9 cellular contexts compared by ENCODE assay signal in genomic region chr6:32008616-32009015, GRCh38. TPM values are rescaled to one million over a fixed set of nuclear protein-coding genes. Genes with fewer than 3 reads are reported as not detected.
DNase-seq lines count a peak whose midpoint lies in the region; ATAC-seq and TF ChIP-seq lines count a peak whose summit lies in the region.
"Not testable (repeated sequence)": the region's sequence is repeated elsewhere in the genome, so short reads cannot be mapped to it uniquely, and the experiment has no call there.
"Had no signal": no experiment of that assay in that cellular context is flagged by ENCODE, and none has a peak within 500 bp of the region (broad histone marks: within the 10 kb centered on the region; RNA-seq: fewer than 3 reads in every experiment).

No MANE protein-coding gene starts in this region.

- not testable (repeated sequence) for H3K9me3 ChIP-seq in WERI-Rb-1 (ENCODE audit: severe bottlenecking); right lobe of liver; suprapubic skin

- WGBS in right lobe of liver (ENCODE audit: insufficient coverage, low coverage, low lambda C conversion rate, missing lambda C conversion rate): 89% methylated on average over 3 of the region's 12 CpGs
- WGBS in suprapubic skin: 45% methylated on average over 5 of the region's 12 CpGs

- not testable (repeated sequence) for TF ChIP-seq POLR2A in right lobe of liver (IDR thresholded peaks at IDR 0.05); suprapubic skin (IDR thresholded peaks at IDR 0.05)

- peak overlapping the region; percentile 49; the same call in 1 of the 2 replicates for H3K27ac ChIP-seq in WERI-Rb-1
- H3K27ac ChIP-seq in right lobe of liver, suprapubic skin: not testable (repeated sequence)

- not testable (repeated sequence) for H3K9me3 Mint-ChIP-seq in activated naive CD4-positive, alpha-beta T cell treated with anti-CD3 and anti-CD28 coated beads, Interleukin-2, amount 50 U/mL, for 72 hours

- H3K36me3 ChIP-seq in WERI-Rb-1, right lobe of liver, suprapubic skin: not testable (repeated sequence)

- not testable (repeated sequence) for TF ChIP-seq EP300 in suprapubic skin (IDR thresholded peaks at IDR 0.05)

- H3K4me3 ChIP-seq in WERI-Rb-1 (ENCODE audit: low read depth, low read length); right lobe of liver; suprapubic skin: not testable (repeated sequence)

- DNase-seq in D341Med (ENCODE audit: low spot score): peak; percentile 29
- peak; percentile 77 to 85 for DNase-seq in NCI-H524 (lab: John Stamatoyannopoulos, UW)
- peak; percentile 98 for DNase-seq in WERI-Rb-1
- peak; percentile 1 to 35 for DNase-seq in activated naive CD4-positive, alpha-beta T cell treated with anti-CD3 and anti-CD28 coated beads, Interleukin-2, amount 50 U/mL, for 72 hours (ENCODE audit: low spot score in 2 of 2)
- DNase-seq in cardiac septum (ENCODE audit: low spot score): peak; percentile 57
- peak in 2 of 3 donors; percentile 4 to 15 for DNase-seq in right lobe of liver
- peak; percentile 9 to 17 for DNase-seq in suprapubic skin (ENCODE audit: low spot score in 2 of 2)

- not testable (repeated sequence) for H3K4me1 ChIP-seq in right lobe of liver, suprapubic skin

- H3K27ac Mint-ChIP-seq in activated naive CD4-positive, alpha-beta T cell treated with anti-CD3 and anti-CD28 coated beads, Interleukin-2, amount 50 U/mL, for 72 hours: not testable (repeated sequence)

- not testable (repeated sequence) for TF ChIP-seq CTCF in WERI-Rb-1 (IDR thresholded peaks at IDR 0.05; ENCODE audit: low read depth, low read length); right lobe of liver (IDR thresholded peaks at IDR 0.05); suprapubic skin (IDR thresholded peaks at IDR 0.05)

- intact Hi-C loops in cardiac septum (cut with DNase I); right lobe of liver (cut with DNase I): not testable (repeated sequence)

- not testable (repeated sequence) for H3K27me3 ChIP-seq in WERI-Rb-1 (ENCODE audit: insufficient read depth, low read depth, severe bottlenecking); right lobe of liver; suprapubic skin

- not testable (repeated sequence) for H3K36me3 Mint-ChIP-seq in activated naive CD4-positive, alpha-beta T cell treated with anti-CD3 and anti-CD28 coated beads, Interleukin-2, amount 50 U/mL, for 72 hours

- not testable (repeated sequence) for ATAC-seq in activated naive CD4-positive, alpha-beta T cell treated with anti-CD3 and anti-CD28 coated beads, Interleukin-2, amount 50 U/mL, for 72 hours; right lobe of liver

RNA-seq across cellular contexts. Expression of gene C4B, which starts 6.0 kb away (rescaled TPM):
- 1 to 10 TPM; 3.9 to 5.2 TPM for total RNA-seq in activated naive CD4-positive, alpha-beta T cell treated with anti-CD3 and anti-CD28 coated beads, Interleukin-2, amount 50 U/mL, for 72 hours
- total RNA-seq in cardiac septum: 92.4 TPM
- 1,000 to 10,000 TPM; 1,420 to 2,805 (median 2,265) TPM for total RNA-seq in right lobe of liver
- total RNA-seq in suprapubic skin: 1 to 10 TPM; 1.3 to 9.4 (median 5.1) TPM

RNA-seq across cellular contexts. Expression of gene C4A, which starts 26.8 kb away (rescaled TPM):
- 1 to 10 TPM; 4.1 to 8.1 TPM for total RNA-seq in activated naive CD4-positive, alpha-beta T cell treated with anti-CD3 and anti-CD28 coated beads, Interleukin-2, amount 50 U/mL, for 72 hours
- total RNA-seq in cardiac septum (131 TPM), right lobe of liver (1,000 to 10,000 TPM; 1,495 to 2,818 (median 2,205) TPM), suprapubic skin (10 to 100 TPM in 1 of 4 donors, 1 to 10 TPM in 3; 4.0 to 10.2 (median 5.3) TPM)

RNA-seq across cellular contexts. Expression of gene CYP21A2, which starts 29.6 kb away (rescaled TPM):
- total RNA-seq in activated naive CD4-positive, alpha-beta T cell treated with anti-CD3 and anti-CD28 coated beads, Interleukin-2, amount 50 U/mL, for 72 hours: under 1 TPM; 0.32 to 0.49 TPM
- total RNA-seq in cardiac septum (2.0 TPM), right lobe of liver (10 to 100 TPM in 3 of 6 experiments, 1 to 10 TPM in 3; 5.7 to 60.7 (median 14.0) TPM), suprapubic skin (1 to 10 TPM in 1 of 4 donors, under 1 TPM in 1, not detected in 2; 0.39 to 2.3 TPM)
- total RNA-seq: CD4-positive, CD25-positive, alpha-beta regulatory T cell; G401 had no signal

RNA-seq across cellular contexts. Expression of gene DXO, which starts 36.7 kb away (rescaled TPM):
- total RNA-seq in activated naive CD4-positive, alpha-beta T cell treated with anti-CD3 and anti-CD28 coated beads, Interleukin-2, amount 50 U/mL, for 72 hours: 10 to 100 TPM; 16.2 to 18.5 TPM
- total RNA-seq in cardiac septum (14.0 TPM), right lobe of liver (10 to 100 TPM in 5 of 6 experiments, 1 to 10 TPM in 1; 9.8 to 14.6 (median 12.1) TPM), suprapubic skin (10 to 100 TPM; 13.1 to 25.3 (median 16.4) TPM)

RNA-seq across cellular contexts. Expression of gene SKIC2, which starts 49.6 kb away (rescaled TPM):
- total RNA-seq in activated naive CD4-positive, alpha-beta T cell treated with anti-CD3 and anti-CD28 coated beads, Interleukin-2, amount 50 U/mL, for 72 hours: 100 to 1,000 TPM in 1 of 2 donors, 10 to 100 TPM in 1; 91.8 to 115 TPM
- 33.2 TPM for total RNA-seq in cardiac septum
- 10 to 100 TPM; 26.3 to 73.1 (median 47.1) TPM for total RNA-seq in right lobe of liver
- total RNA-seq in suprapubic skin: 10 to 100 TPM; 31.3 to 60.4 (median 49.3) TPM

Comparison
In these comparisons a context has a peak if more than half of its experiments do, and no peak if none do; other contexts are left out.
1. DNase-seq: peak in every context shown above with its lines; median percentile 98 in WERI-Rb-1; 81 in NCI-H524; 57 in cardiac septum; 29 in D341Med; 18 in activated naive CD4-positive, alpha-beta T cell treated with anti-CD3 and anti-CD28 coated beads, Interleukin-2, amount 50 U/mL, for 72 hours; 13 in suprapubic skin; 10 in right lobe of liver.
2. RNA of gene C4B, which starts 6.0 kb away (total RNA-seq): 1,420 to 2,805 TPM in right lobe of liver; 92.4 TPM in cardiac septum (single experiment), 1.3 to 9.4 TPM in suprapubic skin and 3.9 to 5.2 TPM in activated naive CD4-positive, alpha-beta T cell treated with anti-CD3 and anti-CD28 coated beads, Interleukin-2, amount 50 U/mL, for 72 hours; every median in the first group is over 10 times any median in the second.
3. RNA of gene C4A, which starts 26.8 kb away (total RNA-seq): 1,495 to 2,818 TPM in right lobe of liver and 131 TPM in cardiac septum (single experiment); 4.1 to 8.1 TPM in activated naive CD4-positive, alpha-beta T cell treated with anti-CD3 and anti-CD28 coated beads, Interleukin-2, amount 50 U/mL, for 72 hours and 4.0 to 10.2 TPM in suprapubic skin; every median in the first group is over 10 times any median in the second.